ENCODE assay signal across 31 cellular contexts in genomic region chr18:56469582-56469981, GRCh38.
DNase-seq lines count a peak whose midpoint lies in the region; ATAC-seq, FAIRE-seq and TF ChIP-seq lines count a peak whose summit lies in the region.
"Had no signal": no experiment of that assay in that cellular context is flagged by ENCODE, and none has a peak within 500 bp of the region (broad histone marks: within the 10 kb centered on the region; RNA-seq: fewer than 3 reads in every experiment).

No MANE protein-coding gene starts in this region.

- H3K4me1 Mint-ChIP-seq in MCF 10A (ENCODE audit: insufficient read depth, unreplicated experiment): peaks cover 5% of the 10 kb centered on the region

- H3K36me3 Mint-ChIP-seq in MCF 10A (ENCODE audit: insufficient read depth, unreplicated experiment): no peaks in the 10 kb centered on the region
- H3K36me3 Mint-ChIP-seq: CD8-positive, alpha-beta T cell had no signal

- no peak overlapping the region for H3K27ac Mint-ChIP-seq in MCF 10A (ENCODE audit: low read depth, unreplicated experiment)
- H3K27ac Mint-ChIP-seq: B cell; CD8-positive, alpha-beta T cell had no signal

- no peaks in the 10 kb centered on the region for H3K4me1 ChIP-seq in mammary epithelial cell (ENCODE audit: insufficient read depth, low read length)
- H3K4me1 ChIP-seq: Caco-2 had no signal

- no peak overlapping the region for H3K4me2 ChIP-seq in mammary epithelial cell (ENCODE audit: insufficient read depth, low read depth, low read length)
- H3K4me2 ChIP-seq: SK-N-SH had no signal

- 68% methylated on average over 4 of the region's 4 CpGs for WGBS in mammary epithelial cell (ENCODE audit: low coverage, missing lambda C conversion rate)

- no peaks in the 10 kb centered on the region for H3K27me3 Mint-ChIP-seq in MCF 10A (ENCODE audit: insufficient read depth, unreplicated experiment)
- H3K27me3 Mint-ChIP-seq: B cell had no signal

- BruUV-seq in mammary epithelial cell (replicated peaks; lab: Mats Ljungman, UMichigan) (no TSS peak), MCF 10A (replicated peaks; lab: Mats Ljungman, UMichigan) (no TSS peak)

- POLR2A ChIA-PET in MCF 10A (lab: Yijun Ruan, JAX): interaction anchor here (0.6 kb wide), 1 partner anchor 32 kb away, joined by 3 read pairs; no protein-coding TSS in a partner anchor

- no peaks in the 10 kb centered on the region for H3K27me3 ChIP-seq in mammary epithelial cell (ENCODE audit: insufficient read depth, low read length)
- H3K27me3 ChIP-seq in bronchial epithelial cell (ENCODE audit: control insufficient read depth, insufficient read depth, low read length): no peaks in the 10 kb centered on the region
- H3K27me3 ChIP-seq in kidney epithelial cell (ENCODE audit: control insufficient read depth, insufficient read depth, low read length): no peaks in the 10 kb centered on the region

- no peak overlapping the region for H2AFZ ChIP-seq in mammary epithelial cell (ENCODE audit: low read depth, low read length)

- H3K4me3 Mint-ChIP-seq in MCF 10A (ENCODE audit: unreplicated experiment): no peak overlapping the region
- H3K4me3 Mint-ChIP-seq: B cell; CD8-positive, alpha-beta T cell had no signal

- no peak for FAIRE-seq in bronchial epithelial cell (lab: Jason Lieb, UNC)
- FAIRE-seq: GM12891, H1 had no signal

- no peaks in the 10 kb centered on the region for H4K20me1 ChIP-seq in mammary epithelial cell (ENCODE audit: insufficient read depth, low read length)

- H3K4me3 ChIP-seq in mammary epithelial cell (replicated peaks in 1 of 3; ENCODE audit: insufficient read depth in 1 of 3, low read depth in 2 of 3, low read length in 3 of 3) (no peak overlapping the region), bronchial epithelial cell (ENCODE audit: low read depth, low read length) (no peak overlapping the region), kidney epithelial cell (ENCODE audit: low read depth, low read length) (no peak overlapping the region), coronary artery (no peak overlapping the region)

- DNase-seq in mammary epithelial cell (peak; percentile 24), MCF 10A (ENCODE audit: unreplicated experiment) (no peak), bronchial epithelial cell (ENCODE audit: low read depth) (peak; percentile 72), kidney epithelial cell (ENCODE audit: low read depth) (peak; percentile 9), coronary artery (ENCODE audit: low spot score) (no peak), anterior cingulate cortex (lab: John Stamatoyannopoulos, UW) (no peak), Right ventricle myocardium inferior (ENCODE audit: missing footprints) (no peak)
- DNase-seq: Caco-2; CD8-positive, alpha-beta T cell; DMS 273 treated with DMSO at 0.1 percent for 48 hours; DMS79; EL; GDM1; HCEC 1CT; Karpas-422; NCI-H1092 treated with DMSO at 0.1 percent for 48 hours; NCI-H1436; NCI-H187 treated with DMSO at 0.1 percent for 48 hours; NCI-H2107; NCI-H524 treated with DMSO at 0.1 percent for 48 hours; NCI-H774; NK-92 treated with Interleukin-12 subunit alpha and Interleukin-12 subunit beta, amount 100 ng/mL, for 24 hours; SIG-M5; SK-N-SH had no signal

- H3K36me3 ChIP-seq in mammary epithelial cell (ENCODE audit: insufficient read depth, low read length) (no peaks in the 10 kb centered on the region), bronchial epithelial cell (ENCODE audit: control insufficient read depth, insufficient read depth, low read length) (no peaks in the 10 kb centered on the region), kidney epithelial cell (ENCODE audit: control insufficient read depth, insufficient read depth, low read length) (no peaks in the 10 kb centered on the region)

- no peak overlapping the region for H3K9ac ChIP-seq in mammary epithelial cell (ENCODE audit: insufficient read depth, low read length)
- H3K9ac ChIP-seq: SK-N-SH had no signal

- no peaks in the 10 kb centered on the region for H3K9me3 ChIP-seq in mammary epithelial cell (replicated peaks; ENCODE audit: insufficient read depth, low read length)
- H3K9me3 ChIP-seq: Caco-2, SK-N-SH had no signal

- H3K79me2 ChIP-seq in mammary epithelial cell (ENCODE audit: insufficient read depth, low read length): no peaks in the 10 kb centered on the region

- H3K27ac ChIP-seq in mammary epithelial cell (ENCODE audit: insufficient read depth, low read depth, low read length) (no peak overlapping the region), coronary artery (no peak overlapping the region)
- H3K27ac ChIP-seq: 22Rv1, C4-2B, RWPE1 had no signal

- TF ChIP-seq CTCF in mammary epithelial cell (conservative IDR thresholded peaks at IDR 0.05 in 1 of 2, IDR thresholded peaks at IDR 0.05 in 1 of 2; ENCODE audit: extremely low read depth in 1 of 2, insufficient read depth in 1 of 2, low read depth in 1 of 2, low read length in 2 of 2): no peak
- no peak for TF ChIP-seq CTCF in MCF 10A (IDR thresholded peaks at IDR 0.05; ENCODE audit: unreplicated experiment)
- TF ChIP-seq CTCF in bronchial epithelial cell (IDR thresholded peaks at IDR 0.05; ENCODE audit: insufficient read depth, low read length, severe bottlenecking): no peak
- no peak for TF ChIP-seq CTCF in kidney epithelial cell (IDR thresholded peaks at IDR 0.05; ENCODE audit: insufficient read depth, low read length, poor library complexity, severe bottlenecking)
- TF ChIP-seq CTCF in coronary artery (IDR thresholded peaks at IDR 0.05): no peak

- no peak for ATAC-seq in Right ventricle myocardium inferior
- ATAC-seq: CD8-positive, alpha-beta T cell; Panc1 had no signal

- CTCF ChIA-PET in mammary epithelial cell (lab: Charles Lee; ENCODE audit: low non-redundant PET) (no interaction called here), MCF 10A (lab: Yijun Ruan, JAX) (interaction anchor here (0.7 kb wide), 1 partner anchor 148 kb away, joined by 3 read pairs; no protein-coding TSS in a partner anchor)

- peaks cover 9% of the 10 kb centered on the region for H3K9me3 Mint-ChIP-seq in MCF 10A (ENCODE audit: unreplicated experiment)

- in situ Hi-C loops in mammary epithelial cell (cut with MboI; ENCODE audit: low sequenced_read_pairs in 2 of 2): no loop called here

- intact Hi-C loops in mammary epithelial cell (cut with micrococcal nuclease): no loop called here
- intact Hi-C loops in MCF 10A (cut with micrococcal nuclease): no loop called here
- intact Hi-C loops in Right ventricle myocardium inferior (cut with DNase I): no loop called here

- dilution Hi-C loops in mammary epithelial cell (cut with HindIII; ENCODE audit: low sequenced_read_pairs): no loop called here

Comparison
In these comparisons a context has a peak if more than half of its experiments do, and no peak if none do; other contexts are left out.
1. DNase-seq: peak in mammary epithelial cell (single experiment), bronchial epithelial cell (single experiment) and kidney epithelial cell (single experiment); none in MCF 10A (single experiment), coronary artery (single experiment), anterior cingulate cortex (0 of 58) and Right ventricle myocardium inferior (single experiment).